ENCODE assay signal across 15 cellular contexts in the genomic region with DNA sequence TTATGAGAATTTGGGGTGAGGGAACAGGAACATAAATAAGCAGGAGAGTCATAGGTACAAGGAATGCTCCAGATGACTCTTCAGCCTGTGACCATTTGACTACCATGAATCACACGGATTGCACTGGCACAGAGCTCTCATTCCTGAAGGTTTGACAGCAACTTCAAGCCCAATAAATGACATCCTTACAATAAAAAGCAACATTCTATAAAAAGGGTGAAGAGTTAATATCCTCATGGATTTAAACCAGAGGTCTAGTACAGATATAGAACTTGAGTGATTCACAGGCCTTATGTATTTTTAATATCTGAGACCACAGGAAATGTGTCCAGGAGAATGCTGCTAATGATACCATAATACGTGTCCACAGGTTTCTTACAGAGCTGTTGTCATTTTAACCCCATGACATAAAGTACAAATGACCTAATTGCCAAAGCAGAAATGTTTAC.
DNase-seq lines count a peak whose midpoint lies in the region; ATAC-seq, FAIRE-seq and TF ChIP-seq lines count a peak whose summit lies in the region.
"Had no signal": no experiment of that assay in that cellular context is flagged by ENCODE, and none has a peak within 500 bp of the region (broad histone marks: within the 10 kb centered on the region; RNA-seq: fewer than 3 reads in every experiment).

No MANE protein-coding gene starts in this region.

- no peak overlapping the region for H3K27ac ChIP-seq in pancreas
- H3K27ac ChIP-seq: skin epidermis, WERI-Rb-1 had no signal

- 51 to 60% methylated on average over 2 of the region's 2 CpGs for WGBS in pancreas, 2 donors

- ATAC-seq in GM21423 (IDR thresholded peaks at IDR 0.05; ENCODE audit: unreplicated experiment): no peak
- no peak for ATAC-seq in pancreas

- no peaks in the 10 kb centered on the region for H3K36me3 ChIP-seq in pancreas
- H3K36me3 ChIP-seq: WERI-Rb-1 had no signal

- no peak for FAIRE-seq in pancreas (lab: Jason Lieb, UNC)
- FAIRE-seq: endothelial cell of umbilical vein, HTR-8/SVneo had no signal

- DNase-seq in AG09309 (ENCODE audit: low read depth): peak; percentile 52
- peak; percentile 80 for DNase-seq in M059J (ENCODE audit: low read depth)
- peak; percentile 60 for DNase-seq in choroid plexus epithelial cell (ENCODE audit: low read depth)
- DNase-seq in myocyte (ENCODE audit: low read depth): peak; percentile 86
- DNase-seq in SW 1271 (lab: John Stamatoyannopoulos, UW): no peak
- DNase-seq in pancreas: no peak
- DNase-seq in stimulated activated CD4-positive, alpha-beta T cell treated with anti-CD3 and anti-CD28 coated beads, Interleukin-12 subunit alpha, Interleukin-12 subunit beta, amount 100 ng/mL, for 4 hours: no peak
- DNase-seq: activated naive CD4-positive, alpha-beta T cell treated with Interleukin-2 at 50 U/mL for 16 hours; DMS 273 treated with DMSO at 0.1 percent for 48 hours; MV-4-11; WERI-Rb-1 had no signal

- no peaks in the 10 kb centered on the region for H3K27me3 ChIP-seq in pancreas

- H3K4me3 ChIP-seq in AG09309 (ENCODE audit: control insufficient read depth, low read depth, low read length): no peak overlapping the region
- no peak overlapping the region for H3K4me3 ChIP-seq in choroid plexus epithelial cell (ENCODE audit: low read depth, low read length)
- no peak overlapping the region for H3K4me3 ChIP-seq in pancreas
- H3K4me3 ChIP-seq: skin epidermis had no signal

- no peaks in the 10 kb centered on the region for H3K9me3 ChIP-seq in pancreas

- TF ChIP-seq CTCF in AG09309 (IDR thresholded peaks at IDR 0.05; ENCODE audit: control insufficient read depth, insufficient read depth, low read depth, low read length, missing control alignments) (no peak), choroid plexus epithelial cell (conservative IDR thresholded peaks at IDR 0.05; ENCODE audit: low read depth, low read length) (no peak), pancreas (IDR thresholded peaks at IDR 0.05) (no peak)

- intact Hi-C loops in pancreas (cut with DNase I): no loop called here

- no peaks in the 10 kb centered on the region for H3K4me1 ChIP-seq in pancreas

Comparison
In these comparisons a context has a peak if more than half of its experiments do, and no peak if none do; other contexts are left out.
1. DNase-seq: peak in AG09309 (single experiment), M059J (single experiment), choroid plexus epithelial cell (single experiment) and myocyte (single experiment); none in SW 1271 (0 of 2), pancreas (0 of 6) and stimulated activated CD4-positive, alpha-beta T cell treated with anti-CD3 and anti-CD28 coated beads, Interleukin-12 subunit alpha, Interleukin-12 subunit beta, amount 100 ng/mL, for 4 hours (single experiment).